1 cellular context compared by ENCODE assay signal in genomic region chr12:62654558-62655241, GRCh38.
TF ChIP-seq lines count a peak whose summit lies in the region.

No MANE protein-coding gene starts in this region.

TF ChIP-seq in WTC11, 78 proteins besides CTCF, POLR2A, EP300 and RAD21 (continued from another document):
- TF ChIP-seq NFYB (CRISPR knock-in tag; conservative IDR thresholded peaks at IDR 0.05; ENCODE audit: low read depth) (no peak), OVOL2 (CRISPR knock-in tag; IDR thresholded peaks at IDR 0.05; ENCODE audit: borderline replicate concordance) (no peak), CREB1 (CRISPR knock-in tag; IDR thresholded peaks at IDR 0.05) (no peak), ZNF317 (CRISPR knock-in tag; IDR thresholded peaks at IDR 0.05; ENCODE audit: borderline replicate concordance, low read depth) (no peak), ZNF121 (CRISPR knock-in tag; IDR thresholded peaks at IDR 0.05) (no peak), KAT7 (CRISPR knock-in tag; IDR thresholded peaks at IDR 0.05; ENCODE audit: borderline replicate concordance) (no peak), TEAD4 (CRISPR knock-in tag; IDR thresholded peaks at IDR 0.05) (no peak), ZNF416 (CRISPR knock-in tag; IDR thresholded peaks at IDR 0.05) (no peak), SMAD3 (CRISPR knock-in tag; IDR thresholded peaks at IDR 0.05; ENCODE audit: borderline replicate concordance) (no peak), ETV6 (CRISPR knock-in tag; IDR thresholded peaks at IDR 0.05) (no peak), HMGA2 (CRISPR knock-in tag; IDR thresholded peaks at IDR 0.05) (no peak)
- TF ChIP-seq, protein P1, sequence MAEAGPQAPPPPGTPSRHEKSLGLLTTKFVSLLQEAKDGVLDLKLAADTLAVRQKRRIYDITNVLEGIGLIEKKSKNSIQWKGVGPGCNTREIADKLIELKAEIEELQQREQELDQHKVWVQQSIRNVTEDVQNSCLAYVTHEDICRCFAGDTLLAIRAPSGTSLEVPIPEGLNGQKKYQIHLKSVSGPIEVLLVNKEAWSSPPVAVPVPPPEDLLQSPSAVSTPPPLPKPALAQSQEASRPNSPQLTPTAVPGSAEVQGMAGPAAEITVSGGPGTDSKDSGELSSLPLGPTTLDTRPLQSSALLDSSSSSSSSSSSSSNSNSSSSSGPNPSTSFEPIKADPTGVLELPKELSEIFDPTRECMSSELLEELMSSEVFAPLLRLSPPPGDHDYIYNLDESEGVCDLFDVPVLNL (CRISPR knock-in tag; IDR thresholded peaks at IDR 0.05; ENCODE audit: borderline replicate concordance, low read depth) = no peak
- TF ChIP-seq, protein P2, sequence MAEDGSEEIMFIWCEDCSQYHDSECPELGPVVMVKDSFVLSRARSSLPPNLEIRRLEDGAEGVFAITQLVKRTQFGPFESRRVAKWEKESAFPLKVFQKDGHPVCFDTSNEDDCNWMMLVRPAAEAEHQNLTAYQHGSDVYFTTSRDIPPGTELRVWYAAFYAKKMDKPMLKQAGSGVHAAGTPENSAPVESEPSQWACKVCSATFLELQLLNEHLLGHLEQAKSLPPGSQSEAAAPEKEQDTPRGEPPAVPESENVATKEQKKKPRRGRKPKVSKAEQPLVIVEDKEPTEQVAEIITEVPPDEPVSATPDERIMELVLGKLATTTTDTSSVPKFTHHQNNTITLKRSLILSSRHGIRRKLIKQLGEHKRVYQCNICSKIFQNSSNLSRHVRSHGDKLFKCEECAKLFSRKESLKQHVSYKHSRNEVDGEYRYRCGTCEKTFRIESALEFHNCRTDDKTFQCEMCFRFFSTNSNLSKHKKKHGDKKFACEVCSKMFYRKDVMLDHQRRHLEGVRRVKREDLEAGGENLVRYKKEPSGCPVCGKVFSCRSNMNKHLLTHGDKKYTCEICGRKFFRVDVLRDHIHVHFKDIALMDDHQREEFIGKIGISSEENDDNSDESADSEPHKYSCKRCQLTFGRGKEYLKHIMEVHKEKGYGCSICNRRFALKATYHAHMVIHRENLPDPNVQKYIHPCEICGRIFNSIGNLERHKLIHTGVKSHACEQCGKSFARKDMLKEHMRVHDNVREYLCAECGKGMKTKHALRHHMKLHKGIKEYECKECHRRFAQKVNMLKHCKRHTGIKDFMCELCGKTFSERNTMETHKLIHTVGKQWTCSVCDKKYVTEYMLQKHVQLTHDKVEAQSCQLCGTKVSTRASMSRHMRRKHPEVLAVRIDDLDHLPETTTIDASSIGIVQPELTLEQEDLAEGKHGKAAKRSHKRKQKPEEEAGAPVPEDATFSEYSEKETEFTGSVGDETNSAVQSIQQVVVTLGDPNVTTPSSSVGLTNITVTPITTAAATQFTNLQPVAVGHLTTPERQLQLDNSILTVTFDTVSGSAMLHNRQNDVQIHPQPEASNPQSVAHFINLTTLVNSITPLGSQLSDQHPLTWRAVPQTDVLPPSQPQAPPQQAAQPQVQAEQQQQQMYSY (CRISPR knock-in tag; IDR thresholded peaks at IDR 0.05) = no peak
- TF ChIP-seq, protein P3, sequence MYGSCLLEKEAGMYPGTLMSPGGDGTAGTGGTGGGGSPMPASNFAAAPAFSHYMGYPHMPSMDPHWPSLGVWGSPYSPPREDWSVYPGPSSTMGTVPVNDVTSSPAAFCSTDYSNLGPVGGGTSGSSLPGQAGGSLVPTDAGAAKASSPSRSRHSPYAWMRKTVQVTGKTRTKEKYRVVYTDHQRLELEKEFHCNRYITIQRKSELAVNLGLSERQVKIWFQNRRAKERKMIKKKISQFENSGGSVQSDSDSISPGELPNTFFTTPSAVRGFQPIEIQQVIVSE (CRISPR knock-in tag; IDR thresholded peaks at IDR 0.05; ENCODE audit: borderline replicate concordance) = no peak
- TF ChIP-seq, protein P4, sequence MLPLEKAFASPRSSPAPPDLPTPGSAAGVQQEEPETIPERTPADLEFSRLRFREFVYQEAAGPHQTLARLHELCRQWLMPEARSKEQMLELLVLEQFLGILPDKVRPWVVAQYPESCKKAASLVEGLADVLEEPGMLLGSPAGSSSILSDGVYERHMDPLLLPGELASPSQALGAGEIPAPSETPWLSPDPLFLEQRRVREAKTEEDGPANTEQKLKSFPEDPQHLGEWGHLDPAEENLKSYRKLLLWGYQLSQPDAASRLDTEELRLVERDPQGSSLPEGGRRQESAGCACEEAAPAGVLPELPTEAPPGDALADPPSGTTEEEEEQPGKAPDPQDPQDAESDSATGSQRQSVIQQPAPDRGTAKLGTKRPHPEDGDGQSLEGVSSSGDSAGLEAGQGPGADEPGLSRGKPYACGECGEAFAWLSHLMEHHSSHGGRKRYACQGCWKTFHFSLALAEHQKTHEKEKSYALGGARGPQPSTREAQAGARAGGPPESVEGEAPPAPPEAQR (CRISPR knock-in tag; IDR thresholded peaks at IDR 0.05) = no peak
